Comparison of ENCODE assay signal across 8 cellular contexts in genomic region chr17:27295945-27296344, GRCh38. TPM values are rescaled to one million over a fixed set of nuclear protein-coding genes. Genes with fewer than 3 reads are reported as not detected.
DNase-seq lines count a peak whose midpoint lies in the region; ATAC-seq and TF ChIP-seq lines count a peak whose summit lies in the region.

No MANE protein-coding gene starts in this region.

- ATAC-seq in GM21390 (IDR thresholded peaks at IDR 0.05; ENCODE audit: unreplicated experiment) (no peak), HG03280 (IDR thresholded peaks at IDR 0.05; ENCODE audit: unreplicated experiment) (no peak)

- no peak for DNase-seq in activated naive CD4-positive, alpha-beta T cell treated with Interleukin-2 at 50 U/mL for 16 hours
- DNase-seq in ascending aorta (ENCODE audit: low spot score in 2 of 2), result no peak
- peak; percentile 28 to 61 for DNase-seq in lung microvascular endothelial cell (ENCODE audit: low read depth in 2 of 2)
- no peak for DNase-seq in DMS153 (lab: John Stamatoyannopoulos, UW)

- H3K27me3 Mint-ChIP-seq in activated naive CD4-positive, alpha-beta T cell treated with anti-CD3 and anti-CD28 coated beads, Interleukin-2, amount 50 U/mL, for 24 hours, result no peaks in the 10 kb centered on the region

- H3K36me3 ChIP-seq in ascending aorta (no peaks in the 10 kb centered on the region), urinary bladder (ENCODE audit: insufficient read depth) (no peaks in the 10 kb centered on the region)

- H3K9me3 Mint-ChIP-seq in activated naive CD4-positive, alpha-beta T cell treated with anti-CD3 and anti-CD28 coated beads, Interleukin-2, amount 50 U/mL, for 24 hours, result no peaks in the 10 kb centered on the region

- intact Hi-C loops in ascending aorta (cut with DNase I), result loop anchor here (2.0 kb wide), 1 partner anchor 57 kb away; no protein-coding TSS in a partner anchor

- peak overlapping the region; percentile 98 for H3K4me3 Mint-ChIP-seq in activated naive CD4-positive, alpha-beta T cell treated with anti-CD3 and anti-CD28 coated beads, Interleukin-2, amount 50 U/mL, for 24 hours

- H3K4me3 ChIP-seq in ascending aorta (peak overlapping the region; percentile 72 to 76), urinary bladder (ENCODE audit: low read depth, low read length) (peak overlapping the region; percentile 78)

- H3K27ac ChIP-seq in ascending aorta, result peak overlapping the region; percentile 98 to 99
- H3K27ac ChIP-seq in urinary bladder (ENCODE audit: low read depth), result no peak overlapping the region

- no peak for TF ChIP-seq CTCF in ascending aorta (IDR thresholded peaks at IDR 0.05)

- H3K4me1 Mint-ChIP-seq in activated naive CD4-positive, alpha-beta T cell treated with anti-CD3 and anti-CD28 coated beads, Interleukin-2, amount 50 U/mL, for 24 hours, result peaks cover 55% of the 10 kb centered on the region

- H3K27me3 ChIP-seq in ascending aorta, result no peaks in the 10 kb centered on the region

- no peaks in the 10 kb centered on the region for H3K36me3 Mint-ChIP-seq in activated naive CD4-positive, alpha-beta T cell treated with anti-CD3 and anti-CD28 coated beads, Interleukin-2, amount 50 U/mL, for 24 hours

- 7% methylated on average over 10 of the region's 10 CpGs for WGBS in urinary bladder

- peak overlapping the region; percentile 17 for H3K27ac Mint-ChIP-seq in activated naive CD4-positive, alpha-beta T cell treated with anti-CD3 and anti-CD28 coated beads, Interleukin-2, amount 50 U/mL, for 24 hours

- H3K4me1 ChIP-seq in ascending aorta (peaks cover 13 to 37% of the 10 kb centered on the region in 2 donors), urinary bladder (ENCODE audit: insufficient read depth) (no peaks in the 10 kb centered on the region)

- no peaks in the 10 kb centered on the region for H3K9me3 ChIP-seq in ascending aorta

RNA-seq across cellular contexts. Expression of gene WSB1, which starts 2.0 kb away (rescaled TPM):
- total RNA-seq in ascending aorta, result 176 TPM
- total RNA-seq in lung microvascular endothelial cell, result 276 and 293 TPM in 2 replicates
- total RNA-seq in urinary bladder, result 400 TPM
- 118 TPM for polyA plus RNA-seq in urinary bladder

Comparison
In these comparisons a context has a peak if more than half of its experiments do, and no peak if none do; other contexts are left out.
1. DNase-seq: peak in lung microvascular endothelial cell (2 of 2); none in activated naive CD4-positive, alpha-beta T cell treated with Interleukin-2 at 50 U/mL for 16 hours (single experiment), ascending aorta (0 of 2) and DMS153 (single experiment).